Comparison of ENCODE assay signal across 1 cellular context in the genomic region with DNA sequence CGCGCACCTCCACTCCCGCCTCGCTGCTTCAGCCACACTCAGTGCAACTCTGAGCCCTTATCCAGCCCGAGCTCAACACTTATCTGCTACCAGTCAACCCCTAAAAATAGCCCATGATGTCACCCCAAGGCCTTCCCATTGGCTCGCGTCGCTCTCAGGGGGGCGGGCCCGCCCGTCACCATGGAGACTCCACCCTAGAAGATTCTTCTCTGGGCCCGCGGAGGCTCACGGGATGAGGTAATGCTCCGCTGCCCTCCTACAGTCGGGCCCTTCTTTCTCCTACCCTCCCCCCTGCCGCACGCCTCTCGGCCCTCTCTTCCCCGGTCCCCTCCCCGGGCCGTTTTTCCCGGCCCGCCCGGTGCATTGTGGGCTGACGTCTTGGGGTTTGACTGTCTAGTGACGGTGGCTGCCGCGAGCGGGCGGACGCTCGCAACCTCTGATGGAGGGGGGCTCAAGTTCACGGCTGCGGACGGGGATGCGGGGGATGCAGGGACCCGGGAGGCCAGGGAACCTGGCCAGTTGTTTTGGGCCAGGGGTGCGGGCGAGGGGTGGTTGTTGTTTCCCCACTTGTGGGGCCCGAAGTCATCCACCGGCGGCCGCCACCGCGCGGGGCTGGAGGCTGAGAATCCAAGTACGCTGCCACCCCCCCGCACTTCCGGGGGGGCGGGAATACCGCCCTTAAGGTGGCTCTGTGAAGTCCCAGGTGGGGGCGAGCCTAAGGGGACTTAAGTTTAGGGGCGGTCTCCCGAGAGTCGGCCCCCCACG.
TF ChIP-seq lines count a peak whose summit lies in the region.

TSS of gene JUN (minus strand) at position 55 of the 765 bp plus-strand sequence. CDS start 977 bp downstream, outside the sequence.

TF ChIP-seq in K562, 482 proteins besides CTCF, POLR2A, EP300 and RAD21 (continued from another document and continues in another):
- TF ChIP-seq DIDO1 (tag; IDR thresholded peaks at IDR 0.05; ENCODE audit: low read depth) (no peak), MAZ (CRISPR knock-in tag; conservative IDR thresholded peaks at IDR 0.05 in 1 of 2, IDR thresholded peaks at IDR 0.05 in 1 of 2) (peak; percentile 72 to 84), XRCC4 (IDR thresholded peaks at IDR 0.05; ENCODE audit: extremely low read depth, insufficient read depth, insufficient read length) (no peak), MYNN (IDR thresholded peaks at IDR 0.05) (no peak), MYNN (CRISPR knock-in tag; IDR thresholded peaks at IDR 0.05) (no peak), SIX5 (IDR thresholded peaks at IDR 0.05; ENCODE audit: borderline replicate concordance in 1 of 2, insufficient read depth in 1 of 2, low read depth in 1 of 2, low read length in 2 of 2) (no peak), FOSL1 (tag; conservative IDR thresholded peaks at IDR 0.05) (peak; percentile 74), TFAP4 (CRISPR knock-in tag; IDR thresholded peaks at IDR 0.05; ENCODE audit: borderline replicate concordance) (peak; percentile 49), LCOR (CRISPR knock-in tag; IDR thresholded peaks at IDR 0.05) (peak; percentile 75; the same call in 1 of the 2 replicates), ZSCAN29 (IDR thresholded peaks at IDR 0.05) (no peak), MCM3 (IDR thresholded peaks at IDR 0.05) (no peak), ZNF408 (CRISPR knock-in tag; IDR thresholded peaks at IDR 0.05; ENCODE audit: low read depth) (no peak), ZNF224 (CRISPR knock-in tag; IDR thresholded peaks at IDR 0.05) (no peak), CCNT2 (IDR thresholded peaks at IDR 0.05; ENCODE audit: borderline replicate concordance, extremely low read depth, insufficient read length, low read depth, low read length) (peak; percentile 55), HDGF (IDR thresholded peaks at IDR 0.05) (no peak), CREM (IDR thresholded peaks at IDR 0.05; ENCODE audit: low read depth) (peak; percentile 73; the same call in 1 of the 2 replicates), NUFIP1 (IDR thresholded peaks at IDR 0.05; ENCODE audit: partially characterized antibody) (no peak), SMAD3 (CRISPR knock-in tag; conservative IDR thresholded peaks at IDR 0.05) (no peak), CBX1 (IDR thresholded peaks at IDR 0.05; ENCODE audit: low read depth) (peak; percentile 95), TAF9B (IDR thresholded peaks at IDR 0.05; ENCODE audit: partially characterized antibody) (peak; percentile 96), ZNF165 (CRISPR knock-in tag; IDR thresholded peaks at IDR 0.05; ENCODE audit: borderline replicate concordance) (no peak), BCOR (IDR thresholded peaks at IDR 0.05) (peak; percentile 54), RB1 (IDR thresholded peaks at IDR 0.05; ENCODE audit: low read depth) (no peak; the same call in 1 of the 2 replicates), DPF2 (IDR thresholded peaks at IDR 0.05) (peak; percentile 22; the same call in 1 of the 2 replicates), ATF4 (CRISPR knock-in tag; IDR thresholded peaks at IDR 0.05) (0 out of 2 replicates have a peak, but pooled peaks have one; percentile 15), UBTF (IDR thresholded peaks at IDR 0.05; ENCODE audit: borderline replicate concordance in 1 of 2, low read depth in 2 of 2, low read length in 2 of 2) (peak in 1 of 2 experiments; percentile 70; a peak in 1 of 4 replicates), PCBP1 (IDR thresholded peaks at IDR 0.05; ENCODE audit: low read depth, low read length, poor library complexity, severe bottlenecking) (no peak), BRF2 (IDR thresholded peaks at IDR 0.05; ENCODE audit: borderline replicate concordance, insufficient read depth, insufficient read length) (no peak), E4F1 (CRISPR knock-in tag; IDR thresholded peaks at IDR 0.05; ENCODE audit: borderline replicate concordance) (no peak), ATF7 (IDR thresholded peaks at IDR 0.05) (peak; percentile 100), CGGBP1 (CRISPR knock-in tag; IDR thresholded peaks at IDR 0.05) (no peak)
- TF ChIP-seq, protein P1, sequence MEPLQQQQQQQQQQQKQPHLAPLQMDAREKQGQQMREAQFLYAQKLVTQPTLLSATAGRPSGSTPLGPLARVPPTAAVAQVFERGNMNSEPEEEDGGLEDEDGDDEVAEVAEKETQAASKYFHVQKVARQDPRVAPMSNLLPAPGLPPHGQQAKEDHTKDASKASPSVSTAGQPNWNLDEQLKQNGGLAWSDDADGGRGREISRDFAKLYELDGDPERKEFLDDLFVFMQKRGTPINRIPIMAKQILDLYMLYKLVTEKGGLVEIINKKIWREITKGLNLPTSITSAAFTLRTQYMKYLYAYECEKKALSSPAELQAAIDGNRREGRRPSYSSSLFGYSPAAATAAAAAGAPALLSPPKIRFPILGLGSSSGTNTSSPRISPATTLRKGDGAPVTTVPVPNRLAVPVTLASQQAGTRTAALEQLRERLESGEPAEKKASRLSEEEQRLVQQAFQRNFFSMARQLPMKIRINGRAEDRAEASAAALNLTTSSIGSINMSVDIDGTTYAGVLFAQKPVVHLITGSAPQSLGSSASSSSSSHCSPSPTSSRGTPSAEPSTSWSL (CRISPR knock-in tag; IDR thresholded peaks at IDR 0.05; ENCODE audit: borderline replicate concordance): no peak
- TF ChIP-seq, protein P2, sequence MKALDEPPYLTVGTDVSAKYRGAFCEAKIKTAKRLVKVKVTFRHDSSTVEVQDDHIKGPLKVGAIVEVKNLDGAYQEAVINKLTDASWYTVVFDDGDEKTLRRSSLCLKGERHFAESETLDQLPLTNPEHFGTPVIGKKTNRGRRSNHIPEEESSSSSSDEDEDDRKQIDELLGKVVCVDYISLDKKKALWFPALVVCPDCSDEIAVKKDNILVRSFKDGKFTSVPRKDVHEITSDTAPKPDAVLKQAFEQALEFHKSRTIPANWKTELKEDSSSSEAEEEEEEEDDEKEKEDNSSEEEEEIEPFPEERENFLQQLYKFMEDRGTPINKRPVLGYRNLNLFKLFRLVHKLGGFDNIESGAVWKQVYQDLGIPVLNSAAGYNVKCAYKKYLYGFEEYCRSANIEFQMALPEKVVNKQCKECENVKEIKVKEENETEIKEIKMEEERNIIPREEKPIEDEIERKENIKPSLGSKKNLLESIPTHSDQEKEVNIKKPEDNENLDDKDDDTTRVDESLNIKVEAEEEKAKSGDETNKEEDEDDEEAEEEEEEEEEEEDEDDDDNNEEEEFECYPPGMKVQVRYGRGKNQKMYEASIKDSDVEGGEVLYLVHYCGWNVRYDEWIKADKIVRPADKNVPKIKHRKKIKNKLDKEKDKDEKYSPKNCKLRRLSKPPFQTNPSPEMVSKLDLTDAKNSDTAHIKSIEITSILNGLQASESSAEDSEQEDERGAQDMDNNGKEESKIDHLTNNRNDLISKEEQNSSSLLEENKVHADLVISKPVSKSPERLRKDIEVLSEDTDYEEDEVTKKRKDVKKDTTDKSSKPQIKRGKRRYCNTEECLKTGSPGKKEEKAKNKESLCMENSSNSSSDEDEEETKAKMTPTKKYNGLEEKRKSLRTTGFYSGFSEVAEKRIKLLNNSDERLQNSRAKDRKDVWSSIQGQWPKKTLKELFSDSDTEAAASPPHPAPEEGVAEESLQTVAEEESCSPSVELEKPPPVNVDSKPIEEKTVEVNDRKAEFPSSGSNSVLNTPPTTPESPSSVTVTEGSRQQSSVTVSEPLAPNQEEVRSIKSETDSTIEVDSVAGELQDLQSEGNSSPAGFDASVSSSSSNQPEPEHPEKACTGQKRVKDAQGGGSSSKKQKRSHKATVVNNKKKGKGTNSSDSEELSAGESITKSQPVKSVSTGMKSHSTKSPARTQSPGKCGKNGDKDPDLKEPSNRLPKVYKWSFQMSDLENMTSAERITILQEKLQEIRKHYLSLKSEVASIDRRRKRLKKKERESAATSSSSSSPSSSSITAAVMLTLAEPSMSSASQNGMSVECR (CRISPR knock-in tag; IDR thresholded peaks at IDR 0.05): no peak; the same call in 1 of the 2 replicates
- TF ChIP-seq, protein P3, sequence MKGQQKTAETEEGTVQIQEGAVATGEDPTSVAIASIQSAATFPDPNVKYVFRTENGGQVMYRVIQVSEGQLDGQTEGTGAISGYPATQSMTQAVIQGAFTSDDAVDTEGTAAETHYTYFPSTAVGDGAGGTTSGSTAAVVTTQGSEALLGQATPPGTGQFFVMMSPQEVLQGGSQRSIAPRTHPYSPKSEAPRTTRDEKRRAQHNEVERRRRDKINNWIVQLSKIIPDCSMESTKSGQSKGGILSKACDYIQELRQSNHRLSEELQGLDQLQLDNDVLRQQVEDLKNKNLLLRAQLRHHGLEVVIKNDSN (CRISPR knock-in tag; IDR thresholded peaks at IDR 0.05): no peak
- TF ChIP-seq, protein P4, sequence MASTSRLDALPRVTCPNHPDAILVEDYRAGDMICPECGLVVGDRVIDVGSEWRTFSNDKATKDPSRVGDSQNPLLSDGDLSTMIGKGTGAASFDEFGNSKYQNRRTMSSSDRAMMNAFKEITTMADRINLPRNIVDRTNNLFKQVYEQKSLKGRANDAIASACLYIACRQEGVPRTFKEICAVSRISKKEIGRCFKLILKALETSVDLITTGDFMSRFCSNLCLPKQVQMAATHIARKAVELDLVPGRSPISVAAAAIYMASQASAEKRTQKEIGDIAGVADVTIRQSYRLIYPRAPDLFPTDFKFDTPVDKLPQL (IDR thresholded peaks at IDR 0.05; ENCODE audit: extremely low read depth, insufficient read length): peak; percentile 81
- TF ChIP-seq, protein P5, sequence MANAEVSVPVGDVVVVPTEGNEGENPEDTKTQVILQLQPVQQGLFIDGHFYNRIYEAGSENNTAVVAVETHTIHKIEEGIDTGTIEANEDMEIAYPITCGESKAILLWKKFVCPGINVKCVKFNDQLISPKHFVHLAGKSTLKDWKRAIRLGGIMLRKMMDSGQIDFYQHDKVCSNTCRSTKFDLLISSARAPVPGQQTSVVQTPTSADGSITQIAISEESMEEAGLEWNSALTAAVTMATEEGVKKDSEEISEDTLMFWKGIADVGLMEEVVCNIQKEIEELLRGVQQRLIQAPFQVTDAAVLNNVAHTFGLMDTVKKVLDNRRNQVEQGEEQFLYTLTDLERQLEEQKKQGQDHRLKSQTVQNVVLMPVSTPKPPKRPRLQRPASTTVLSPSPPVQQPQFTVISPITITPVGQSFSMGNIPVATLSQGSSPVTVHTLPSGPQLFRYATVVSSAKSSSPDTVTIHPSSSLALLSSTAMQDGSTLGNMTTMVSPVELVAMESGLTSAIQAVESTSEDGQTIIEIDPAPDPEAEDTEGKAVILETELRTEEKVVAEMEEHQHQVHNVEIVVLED (CRISPR knock-in tag; IDR thresholded peaks at IDR 0.05): peak; percentile 52
